In genomic region chr6:25424303-25424702, GRCh38 we compare ENCODE assay signal across 35 cellular contexts.
"Had no signal": no experiment of that assay in that cellular context is flagged by ENCODE, and none has a peak within 500 bp of the region (broad histone marks: within the 10 kb centered on the region; RNA-seq: fewer than 3 reads in every experiment).

No MANE protein-coding gene starts in this region.

- H3K4me3 Mint-ChIP-seq: activated B cell treated with CpG ODN at 0.5 μM for 24 hours; activated CD8-positive, alpha-beta T cell treated with anti-CD3 and anti-CD28 coated beads for 36 hours; activated naive CD8-positive, alpha-beta T cell; activated T-cell treated with anti-CD3 and anti-CD28 coated beads, Interleukin-2, amount 50 U/mL, for 4 hours; activated T-helper 17 cell treated with anti-CD3 and anti-CD28 coated beads, Interleukin-2, amount 50 U/mL, for 72 hours; central memory CD8-positive, alpha-beta T cell; effector memory CD8-positive, alpha-beta T cell; T-helper 1 cell treated with Interleukin-12 subunit alpha and Interleukin-12 subunit beta and Interleukin-4 antibody, amounts not matched to agents 30 μg/mL and 1 μg/mL, for 36 hours; T-helper 2 cell treated with Interferon-gamma antibody and Interleukin-4, amounts not matched to agents 5 μg/mL and 100 μg/mL, for 36 hours had no signal

- H3K27me3 ChIP-seq: brain microvascular endothelial cell had no signal

- H3K4me3 ChIP-seq: coronary artery had no signal

- H3K27ac ChIP-seq: brain microvascular endothelial cell, coronary artery, epithelial cell of prostate, WERI-Rb-1 had no signal

- H3K27me3 Mint-ChIP-seq: activated B cell treated with CpG ODN at 0.5 μM for 24 hours; activated CD8-positive, alpha-beta T cell treated with anti-CD3 and anti-CD28 coated beads for 36 hours; activated naive CD8-positive, alpha-beta T cell; activated T-helper 17 cell treated with anti-CD3 and anti-CD28 coated beads, Interleukin-2, amount 50 U/mL, for 72 hours; central memory CD8-positive, alpha-beta T cell; effector memory CD8-positive, alpha-beta T cell had no signal

- H3K27ac Mint-ChIP-seq: activated B cell treated with CpG ODN at 0.5 μM for 24 hours; activated CD8-positive, alpha-beta T cell treated with anti-CD3 and anti-CD28 coated beads for 36 hours; activated naive CD8-positive, alpha-beta T cell; T-helper 1 cell treated with Interleukin-12 subunit alpha and Interleukin-12 subunit beta and Interleukin-4 antibody, amounts not matched to agents 30 μg/mL and 1 μg/mL, for 36 hours; T-helper 2 cell treated with Interferon-gamma antibody and Interleukin-4, amounts not matched to agents 5 μg/mL and 100 μg/mL, for 36 hours had no signal

- FAIRE-seq: astrocyte, bronchial epithelial cell, endometrium, endothelial cell of umbilical vein, frontal cortex had no signal

- ATAC-seq: activated CD4-positive, CD25-positive, alpha-beta regulatory T cell treated with anti-CD3 and anti-CD28 coated beads, Interleukin-2, amount 50 U/mL, for 24 hours; activated CD8-positive, alpha-beta T cell treated with anti-CD3 and anti-CD28 coated beads for 36 hours; activated T-cell treated with anti-CD3 and anti-CD28 coated beads, Interleukin-2, amount 50 U/mL, for 4 hours; activated T-helper 17 cell treated with anti-CD3 and anti-CD28 coated beads, Interleukin-2, amount 50 U/mL, for 72 hours; effector memory CD8-positive, alpha-beta T cell; esophagus mucosa had no signal

- H3K4me1 Mint-ChIP-seq: activated B cell treated with CpG ODN at 0.5 μM for 24 hours; activated T-helper 17 cell treated with anti-CD3 and anti-CD28 coated beads, Interleukin-2, amount 50 U/mL, for 72 hours; central memory CD8-positive, alpha-beta T cell had no signal

- DNase-seq: activated B cell treated with CpG ODN at 0.5 μM for 24 hours; activated CD4-positive, alpha-beta T cell treated with anti-CD3 and anti-CD28 coated beads for 48 hours; activated CD4-positive, alpha-beta T cell treated with anti-CD3 and anti-CD28 coated beads, Interleukin-2, amount 50 U/mL, for 1 hour; activated CD4-positive, alpha-beta T cell treated with anti-CD3 and anti-CD28 coated beads, Interleukin-2, amount 50 U/mL, for 48 hours; activated CD8-positive, alpha-beta memory T cell treated with anti-CD3 and anti-CD28 coated beads for 24 hours; activated CD8-positive, alpha-beta T cell treated with anti-CD3 and anti-CD28 coated beads for 36 hours; activated effector memory CD4-positive, alpha-beta T cell treated with Interleukin-2 at 50 U/mL for 16 hours; activated gamma-delta T cell treated with Interleukin-2 at 50 U/mL for 16 hours; activated naive CD4-positive, alpha-beta T cell treated with anti-CD3 and anti-CD28 coated beads, Interleukin-2, amount 50 U/mL, for 16 hours; activated naive CD4-positive, alpha-beta T cell treated with Interleukin-2 at 50 U/mL for 16 hours; activated T-cell treated with anti-CD3 and anti-CD28 coated beads, Interleukin-2, amount 50 U/mL, for 4 hours; amniotic stem cell; anterior cingulate cortex; brain microvascular endothelial cell; dermis blood vessel endothelial cell; effector CD4-positive, alpha-beta T cell; effector memory CD8-positive, alpha-beta T cell; foreskin fibroblast; head of caudate nucleus; T1000; WERI-Rb-1 had no signal

- H3K36me3 ChIP-seq: brain microvascular endothelial cell, WERI-Rb-1 had no signal

- H3K9me3 Mint-ChIP-seq: activated T-helper 17 cell treated with anti-CD3 and anti-CD28 coated beads, Interleukin-2, amount 50 U/mL, for 72 hours; central memory CD8-positive, alpha-beta T cell; effector memory CD8-positive, alpha-beta T cell; T-helper 1 cell treated with Interleukin-12 subunit alpha and Interleukin-12 subunit beta and Interleukin-4 antibody, amounts not matched to agents 30 μg/mL and 1 μg/mL, for 36 hours; T-helper 2 cell treated with Interferon-gamma antibody and Interleukin-4, amounts not matched to agents 5 μg/mL and 100 μg/mL, for 36 hours had no signal
